ENCODE assay signal across 12 cellular contexts in genomic region chr19:34313188-34313587, GRCh38. TPM values are rescaled to one million over a fixed set of nuclear protein-coding genes. Genes with fewer than 3 reads are reported as not detected.
DNase-seq lines count a peak whose midpoint lies in the region; ATAC-seq and TF ChIP-seq lines count a peak whose summit lies in the region.
"Had no signal": no experiment of that assay in that cellular context is flagged by ENCODE, and none has a peak within 500 bp of the region (broad histone marks: within the 10 kb centered on the region; RNA-seq: fewer than 3 reads in every experiment).

No MANE protein-coding gene starts in this region.

- H3K9me3 ChIP-seq in HEK293 (ENCODE audit: control insufficient read depth, insufficient read depth, low read depth, low read length): no peaks in the 10 kb centered on the region
- H3K9me3 ChIP-seq: SJSA1 had no signal

- intact Hi-C loops in left ventricle myocardium superior (cut with micrococcal nuclease): no loop called here

- H3K27me3 Mint-ChIP-seq in effector memory CD8-positive, alpha-beta T cell: no peaks in the 10 kb centered on the region
- H3K27me3 Mint-ChIP-seq: activated naive CD4-positive, alpha-beta T cell treated with anti-CD3 and anti-CD28 coated beads, Interleukin-2, amount 50 U/mL, for 24 hours had no signal

- POLR2A ChIA-PET in HEK293 (lab: Yijun Ruan, JAX): no interaction called here

- ATAC-seq in left ventricle myocardium superior: peak; percentile 49
- ATAC-seq in effector memory CD8-positive, alpha-beta T cell (replicated peaks): no peak

- no peak overlapping the region for H3K27ac ChIP-seq in HEK293 (ENCODE audit: extremely low read depth, low read depth, low read length)
- peak overlapping the region; percentile 11 for H3K27ac ChIP-seq in brain microvascular endothelial cell
- H3K27ac ChIP-seq: SJSA1 had no signal

- H3K4me3 ChIP-seq in HEK293 (ENCODE audit: low read depth, low read length) (no peak overlapping the region), brain microvascular endothelial cell (ENCODE audit: low read depth, low read length) (no peak overlapping the region)
- H3K4me3 ChIP-seq: SJSA1 had no signal

- H3K36me3 ChIP-seq in HEK293 (ENCODE audit: control insufficient read depth in 2 of 2, insufficient read depth in 1 of 2, low read length in 2 of 2) (peaks cover 0 to 7% of the 10 kb centered on the region in 2 experiments; a peak in 2 of 3 replicates), brain microvascular endothelial cell (replicated peaks) (no peaks in the 10 kb centered on the region)

- TF ChIP-seq CTCF in HEK293 (tag by site-specific recombination; IDR thresholded peaks at IDR 0.05) (no peak), brain microvascular endothelial cell (IDR thresholded peaks at IDR 0.05; ENCODE audit: low read depth, low read length, missing control alignments) (no peak)

- H3K27me3 ChIP-seq in brain microvascular endothelial cell (replicated peaks): no peaks in the 10 kb centered on the region
- H3K27me3 ChIP-seq: SJSA1 had no signal

- H3K4me3 Mint-ChIP-seq in effector memory CD8-positive, alpha-beta T cell: no peak overlapping the region
- H3K4me3 Mint-ChIP-seq: activated naive CD4-positive, alpha-beta T cell treated with anti-CD3 and anti-CD28 coated beads, Interleukin-2, amount 50 U/mL, for 24 hours; mesothelial cell of epicardium had no signal

- H3K36me3 Mint-ChIP-seq in effector memory CD8-positive, alpha-beta T cell (ENCODE audit: insufficient read depth): peaks cover 15% of the 10 kb centered on the region

- H3K9me3 Mint-ChIP-seq in effector memory CD8-positive, alpha-beta T cell: no peaks in the 10 kb centered on the region
- H3K9me3 Mint-ChIP-seq: activated naive CD4-positive, alpha-beta T cell treated with anti-CD3 and anti-CD28 coated beads, Interleukin-2, amount 50 U/mL, for 24 hours; mesothelial cell of epicardium had no signal

- DNase-seq in brain microvascular endothelial cell (peak; percentile 45), left ventricle myocardium superior (no peak), stromal cell of bone marrow (ENCODE audit: low read depth) (peak; percentile 35), NCI-H1694 treated with DMSO at 0.1 percent for 48 hours (lab: John Stamatoyannopoulos, UW) (no peak), SHP77 treated with DMSO at 0.1 percent for 48 hours (lab: John Stamatoyannopoulos, UW) (no peak)
- no peak for DNase-seq in effector memory CD8-positive, alpha-beta T cell
- DNase-seq: NCI-H1092 treated with DMSO at 0.1 percent for 48 hours, NCI-H526 treated with DMSO at 0.1 percent for 48 hours had no signal

- peaks cover 50 to 59% of the 10 kb centered on the region in 2 donors for H3K4me1 Mint-ChIP-seq in effector memory CD8-positive, alpha-beta T cell (ENCODE audit: low read depth in 2 of 2)

- H3K4me1 ChIP-seq in HEK293 (ENCODE audit: control insufficient read depth, insufficient read depth, low read length): peaks cover 28% of the 10 kb centered on the region

- in situ Hi-C loops in brain microvascular endothelial cell (cut with HindIII; ENCODE audit: low pct_ligation_motif_present, low sequenced_read_pairs): no loop called here

- CTCF ChIA-PET in HEK293 (lab: Yijun Ruan, JAX): interaction anchor here (0.6 kb wide), 1 partner anchor 841 kb away, joined by 4 read pairs; the partner anchor contains the start of gene FXYD5

- peak overlapping the region in 1 of 2 donors; percentile 57 for H3K27ac Mint-ChIP-seq in effector memory CD8-positive, alpha-beta T cell
- H3K27ac Mint-ChIP-seq: activated naive CD4-positive, alpha-beta T cell treated with anti-CD3 and anti-CD28 coated beads, Interleukin-2, amount 50 U/mL, for 24 hours; mesothelial cell of epicardium had no signal

TF ChIP-seq in HEK293, 187 proteins besides CTCF, POLR2A, EP300 and RAD21:
- TF ChIP-seq ZIC2 (tag by site-specific recombination; IDR thresholded peaks at IDR 0.05) (0 out of 2 replicates have a peak, but pooled peaks have one; percentile 6), ZNF843 (tag by site-specific recombination; IDR thresholded peaks at IDR 0.05) (no peak)
- TF ChIP-seq, protein P1, sequence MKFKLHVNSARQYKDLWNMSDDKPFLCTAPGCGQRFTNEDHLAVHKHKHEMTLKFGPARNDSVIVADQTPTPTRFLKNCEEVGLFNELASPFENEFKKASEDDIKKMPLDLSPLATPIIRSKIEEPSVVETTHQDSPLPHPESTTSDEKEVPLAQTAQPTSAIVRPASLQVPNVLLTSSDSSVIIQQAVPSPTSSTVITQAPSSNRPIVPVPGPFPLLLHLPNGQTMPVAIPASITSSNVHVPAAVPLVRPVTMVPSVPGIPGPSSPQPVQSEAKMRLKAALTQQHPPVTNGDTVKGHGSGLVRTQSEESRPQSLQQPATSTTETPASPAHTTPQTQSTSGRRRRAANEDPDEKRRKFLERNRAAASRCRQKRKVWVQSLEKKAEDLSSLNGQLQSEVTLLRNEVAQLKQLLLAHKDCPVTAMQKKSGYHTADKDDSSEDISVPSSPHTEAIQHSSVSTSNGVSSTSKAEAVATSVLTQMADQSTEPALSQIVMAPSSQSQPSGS (tag by site-specific recombination; IDR thresholded peaks at IDR 0.05; ENCODE audit: low read depth): no peak

RNA-seq across cellular contexts. Expression of gene GPI, which starts 51.8 kb away (rescaled TPM):
- 553 TPM for total RNA-seq in left ventricle myocardium superior

RNA-seq across cellular contexts. Expression of gene GARRE1, which starts 58.8 kb away (rescaled TPM):
- 19.8 TPM for total RNA-seq in left ventricle myocardium superior

Comparison
In these comparisons a context has a peak if more than half of its experiments do, and no peak if none do; other contexts are left out.
1. DNase-seq: peak in brain microvascular endothelial cell (single experiment) and stromal cell of bone marrow (single experiment); none in left ventricle myocardium superior (single experiment), effector memory CD8-positive, alpha-beta T cell (0 of 3), NCI-H1694 treated with DMSO at 0.1 percent for 48 hours (single experiment) and SHP77 treated with DMSO at 0.1 percent for 48 hours (single experiment).